19 cellular contexts compared by ENCODE assay signal in the genomic region with DNA sequence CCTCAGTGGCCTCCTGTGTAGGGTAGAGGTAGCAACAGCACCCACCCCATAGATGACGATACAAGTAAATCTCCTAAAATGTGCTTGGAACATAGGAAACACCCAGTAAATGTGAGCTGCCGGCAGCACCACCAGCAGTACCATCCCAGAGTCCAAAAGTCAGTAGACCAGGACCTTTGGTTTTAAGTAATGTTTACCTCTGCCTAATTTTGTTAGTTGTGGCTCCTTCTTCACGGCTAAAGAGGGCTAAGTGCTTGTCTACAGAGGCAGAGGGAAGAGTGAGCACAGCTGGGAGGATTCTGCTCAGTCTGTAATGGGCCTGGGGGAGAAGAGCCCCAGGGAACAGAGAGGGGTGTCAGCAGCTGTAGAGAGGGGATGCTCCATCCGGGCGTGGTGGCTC.
"Had no signal": no experiment of that assay in that cellular context is flagged by ENCODE, and none has a peak within 500 bp of the region (broad histone marks: within the 10 kb centered on the region; RNA-seq: fewer than 3 reads in every experiment).

No MANE protein-coding gene starts in this region.

- H3K9me3 Mint-ChIP-seq: activated CD4-positive, alpha-beta T cell treated with anti-CD3 and anti-CD28 coated beads, Interleukin-2, amount 10 ng/mL, durations not matched to agents 24 days and 14 days; activated T-cell treated with anti-CD3 and anti-CD28 coated beads, Interleukin-2, amount 50 U/mL, for 24 hours; natural killer cell; stimulated activated naive B cell treated with anti-CD40 and anti-IgM and Interleukin-4, amounts not matched to agents 10 μg/mL and 1 μg/mL and 100 μg/mL, for 72 hours had no signal

- H3K4me3 Mint-ChIP-seq: stimulated activated naive B cell treated with anti-CD40 and anti-IgM and Interleukin-4, amounts not matched to agents 10 μg/mL and 1 μg/mL and 100 μg/mL, for 72 hours had no signal

- H3K36me3 Mint-ChIP-seq: natural killer cell; stimulated activated naive B cell treated with anti-CD40 and anti-IgM and Interleukin-4, amounts not matched to agents 10 μg/mL and 1 μg/mL and 100 μg/mL, for 72 hours had no signal

- H3K9me3 ChIP-seq: ascending aorta, esophagus muscularis mucosa, gastroesophageal sphincter, heart left ventricle, lower lobe of right lung, SK-N-SH, spleen, upper lobe of right lung had no signal

- H3K36me3 ChIP-seq: ascending aorta, esophagus muscularis mucosa, gastroesophageal sphincter, heart left ventricle, lower lobe of right lung, spleen, upper lobe of right lung had no signal

- H3K4me1 ChIP-seq: upper lobe of right lung had no signal

- DNase-seq: activated CD4-positive, alpha-beta T cell treated with anti-CD3 and anti-CD28 coated beads, Interleukin-2, amount 10 ng/mL, durations not matched to agents 24 days and 14 days; activated CD4-positive, CD25-positive, alpha-beta regulatory T cell; activated naive CD4-positive, alpha-beta T cell treated with anti-CD3 and anti-CD28 coated beads, Interleukin-2, amount 50 U/mL, for 16 hours; activated T-cell treated with anti-CD3 and anti-CD28 coated beads, Interleukin-2, amount 50 U/mL, for 24 hours; cerebellar nuclear complex; cortex of kidney; heart left ventricle; lower lobe of right lung; natural killer cell; occipital lobe; SK-N-SH; spleen; stimulated activated CD4-positive, alpha-beta T cell treated with anti-CD3 and anti-CD28 coated beads, Interleukin-4, amount 100 ng/mL, for 4 hours; stimulated activated naive B cell treated with anti-CD40 and anti-IgM and Interleukin-4, amounts not matched to agents 10 μg/mL and 1 μg/mL and 100 μg/mL, for 72 hours; T1000; upper lobe of right lung had no signal

- H3K27ac Mint-ChIP-seq: activated T-cell treated with anti-CD3 and anti-CD28 coated beads, Interleukin-2, amount 50 U/mL, for 24 hours; natural killer cell; stimulated activated naive B cell treated with anti-CD40 and anti-IgM and Interleukin-4, amounts not matched to agents 10 μg/mL and 1 μg/mL and 100 μg/mL, for 72 hours had no signal

- H3K9ac ChIP-seq: SK-N-SH had no signal

- ATAC-seq: gastroesophageal sphincter; heart left ventricle; lower lobe of right lung; natural killer cell; stimulated activated naive B cell treated with anti-CD40 and anti-IgM and Interleukin-4, amounts not matched to agents 10 μg/mL and 1 μg/mL and 100 μg/mL, for 72 hours; upper lobe of right lung had no signal

- H3K27ac ChIP-seq: esophagus muscularis mucosa, lower lobe of right lung, upper lobe of right lung had no signal

- H3K4me3 ChIP-seq: lower lobe of right lung, upper lobe of right lung had no signal

- H3K27me3 ChIP-seq: ascending aorta, esophagus muscularis mucosa, gastroesophageal sphincter, heart left ventricle, spleen, upper lobe of right lung had no signal

- H3K27me3 Mint-ChIP-seq: activated T-cell treated with anti-CD3 and anti-CD28 coated beads, Interleukin-2, amount 50 U/mL, for 24 hours had no signal
